Comparison of ENCODE assay signal across 25 cellular contexts in the genomic region with DNA sequence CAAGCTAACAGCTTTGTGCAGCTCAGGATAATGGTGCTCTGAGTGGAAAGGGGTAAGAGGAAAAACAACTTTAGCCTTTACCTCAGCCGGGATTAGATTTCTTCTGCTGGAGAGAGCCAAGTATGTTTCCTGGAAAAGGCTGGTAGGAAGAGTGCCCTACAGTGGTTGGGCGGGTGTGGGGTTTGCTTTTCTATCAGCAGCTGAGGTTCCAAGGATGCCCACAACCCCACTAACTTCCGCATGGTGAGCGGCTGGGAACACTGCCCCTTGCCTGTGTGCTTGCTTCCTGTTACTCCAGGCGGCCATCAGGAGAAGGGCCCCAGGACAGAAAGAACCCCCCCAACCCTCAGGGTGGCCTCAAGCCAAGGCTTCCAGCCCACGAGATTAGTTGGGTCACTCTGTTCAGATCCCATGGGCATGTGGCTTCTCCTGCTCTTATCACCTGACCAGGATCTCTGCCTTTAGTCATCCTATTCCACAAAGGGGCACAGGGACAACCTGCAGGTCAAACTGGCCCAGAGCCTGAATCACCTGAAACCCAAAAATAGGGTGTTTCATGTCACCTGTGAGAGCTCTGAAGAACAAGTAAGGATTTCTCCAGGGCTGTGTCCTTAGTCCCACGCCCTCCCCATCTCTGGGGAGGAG. TPM values are rescaled to one million over a fixed set of nuclear protein-coding genes. Genes with fewer than 3 reads are reported as not detected.
"Had no signal": no experiment of that assay in that cellular context is flagged by ENCODE, and none has a peak within 500 bp of the region (broad histone marks: within the 10 kb centered on the region; RNA-seq: fewer than 3 reads in every experiment).

No MANE protein-coding gene starts in this region.

- H3K4me1 Mint-ChIP-seq: activated naive CD8-positive, alpha-beta T cell treated with anti-CD3 and anti-CD28 coated beads for 36 hours; activated T-helper 17 cell treated with anti-CD3 and anti-CD28 coated beads, Interleukin-2, amount 50 U/mL, for 72 hours; WTC11 had no signal

- H3K4me1 ChIP-seq: breast epithelium had no signal

- ATAC-seq: activated CD8-positive, alpha-beta memory T cell treated with anti-CD3 and anti-CD28 coated beads, Interleukin-2, amount 10 ng/mL, durations not matched to agents 7 days and 5 days; activated T-cell treated with anti-CD3 and anti-CD28 coated beads, Interleukin-2, amount 50 U/mL, for 4 hours; activated T-helper 17 cell treated with anti-CD3 and anti-CD28 coated beads, Interleukin-2, amount 50 U/mL, for 72 hours; WTC11 had no signal

- H3K27me3 ChIP-seq: breast epithelium, MG63, Peyer's patch had no signal

- H3K9me3 ChIP-seq: breast epithelium, MG63, Peyer's patch had no signal

- H3K9me3 Mint-ChIP-seq: activated naive CD4-positive, alpha-beta T cell treated with anti-CD3 and anti-CD28 coated beads for 36 hours; activated naive CD8-positive, alpha-beta T cell treated with anti-CD3 and anti-CD28 coated beads for 36 hours; activated T-cell treated with anti-CD3 and anti-CD28 coated beads, Interleukin-2, amount 50 U/mL, for 4 hours; activated T-helper 17 cell treated with anti-CD3 and anti-CD28 coated beads, Interleukin-2, amount 50 U/mL, for 72 hours; T-helper 1 cell treated with Interleukin-12 subunit alpha and Interleukin-12 subunit beta and Interleukin-4 antibody, amounts not matched to agents 30 μg/mL and 1 μg/mL, for 36 hours; WTC11 had no signal

- H3K4me3 ChIP-seq: breast epithelium, MG63, Peyer's patch had no signal

- H3K27ac Mint-ChIP-seq: activated CD8-positive, alpha-beta memory T cell treated with anti-CD3 and anti-CD28 coated beads, Interleukin-2, amount 10 ng/mL, durations not matched to agents 7 days and 5 days; activated naive CD4-positive, alpha-beta T cell treated with anti-CD3 and anti-CD28 coated beads for 36 hours; activated naive CD8-positive, alpha-beta T cell treated with anti-CD3 and anti-CD28 coated beads for 36 hours; T-helper 1 cell treated with Interleukin-12 subunit alpha and Interleukin-12 subunit beta and Interleukin-4 antibody, amounts not matched to agents 30 μg/mL and 1 μg/mL, for 36 hours; WTC11 had no signal

- H3K27me3 Mint-ChIP-seq: activated CD8-positive, alpha-beta memory T cell treated with anti-CD3 and anti-CD28 coated beads, Interleukin-2, amount 10 ng/mL, durations not matched to agents 7 days and 5 days; activated naive CD8-positive, alpha-beta T cell treated with anti-CD3 and anti-CD28 coated beads for 36 hours; activated T-helper 17 cell treated with anti-CD3 and anti-CD28 coated beads, Interleukin-2, amount 50 U/mL, for 72 hours had no signal

- H3K36me3 ChIP-seq: breast epithelium had no signal

- H3K4me3 Mint-ChIP-seq: activated CD8-positive, alpha-beta memory T cell treated with anti-CD3 and anti-CD28 coated beads, Interleukin-2, amount 10 ng/mL, durations not matched to agents 7 days and 5 days; activated naive CD4-positive, alpha-beta T cell treated with anti-CD3 and anti-CD28 coated beads for 36 hours; activated naive CD8-positive, alpha-beta T cell treated with anti-CD3 and anti-CD28 coated beads for 36 hours; activated T-cell treated with anti-CD3 and anti-CD28 coated beads, Interleukin-2, amount 50 U/mL, for 4 hours; activated T-helper 17 cell treated with anti-CD3 and anti-CD28 coated beads, Interleukin-2, amount 50 U/mL, for 72 hours; T-helper 1 cell treated with Interleukin-12 subunit alpha and Interleukin-12 subunit beta and Interleukin-4 antibody, amounts not matched to agents 30 μg/mL and 1 μg/mL, for 36 hours; WTC11 had no signal

- H3K36me3 Mint-ChIP-seq: activated naive CD8-positive, alpha-beta T cell treated with anti-CD3 and anti-CD28 coated beads for 36 hours had no signal

- DNase-seq: activated CD4-positive, alpha-beta T cell treated with anti-CD3 and anti-CD28 coated beads for 48 hours; activated CD4-positive, alpha-beta T cell treated with anti-CD3 and anti-CD28 coated beads, Interleukin-2, amount 50 U/mL, for 48 hours; activated CD4-positive, CD25-positive, alpha-beta regulatory T cell treated with anti-CD3 and anti-CD28 coated beads, Interleukin-2, amount 50 U/mL, for 72 hours; activated CD8-positive, alpha-beta memory T cell treated with anti-CD3 and anti-CD28 coated beads, Interleukin-2, amount 10 ng/mL, durations not matched to agents 7 days and 5 days; activated gamma-delta T cell; activated naive CD4-positive, alpha-beta T cell treated with anti-CD3 and anti-CD28 coated beads for 36 hours; activated naive CD8-positive, alpha-beta T cell treated with anti-CD3 and anti-CD28 coated beads for 36 hours; activated T-cell treated with anti-CD3 and anti-CD28 coated beads, Interleukin-2, amount 50 U/mL, for 4 hours; MG63; MV-4-11; NCI-H1092 treated with DMSO at 0.1 percent for 48 hours; NCI-H1436; NCI-H1694 treated with DMSO at 0.1 percent for 48 hours; NCI-H2029 treated with DMSO at 0.1 percent for 48 hours; NCI-H345; NCI-H510A; NCI-H526 treated with DMSO at 0.1 percent for 48 hours; NK-92 treated with Interleukin-12 subunit alpha and Interleukin-12 subunit beta, amount 100 ng/mL, for 24 hours; Peyer's patch; SHP77 treated with DMSO at 0.1 percent for 48 hours; T-helper 9 cell had no signal

- H3K27ac ChIP-seq: breast epithelium, Peyer's patch had no signal

RNA-seq across cellular contexts. Expression of gene RSPH9, which starts 32.2 kb away (rescaled TPM):
- total RNA-seq: activated CD8-positive, alpha-beta memory T cell treated with anti-CD3 and anti-CD28 coated beads, Interleukin-2, amount 10 ng/mL, durations not matched to agents 7 days and 5 days; activated naive CD4-positive, alpha-beta T cell treated with anti-CD3 and anti-CD28 coated beads for 36 hours; activated naive CD8-positive, alpha-beta T cell treated with anti-CD3 and anti-CD28 coated beads for 36 hours; activated T-cell treated with anti-CD3 and anti-CD28 coated beads, Interleukin-2, amount 50 U/mL, for 4 hours; breast epithelium had no signal
